In the genomic region with DNA sequence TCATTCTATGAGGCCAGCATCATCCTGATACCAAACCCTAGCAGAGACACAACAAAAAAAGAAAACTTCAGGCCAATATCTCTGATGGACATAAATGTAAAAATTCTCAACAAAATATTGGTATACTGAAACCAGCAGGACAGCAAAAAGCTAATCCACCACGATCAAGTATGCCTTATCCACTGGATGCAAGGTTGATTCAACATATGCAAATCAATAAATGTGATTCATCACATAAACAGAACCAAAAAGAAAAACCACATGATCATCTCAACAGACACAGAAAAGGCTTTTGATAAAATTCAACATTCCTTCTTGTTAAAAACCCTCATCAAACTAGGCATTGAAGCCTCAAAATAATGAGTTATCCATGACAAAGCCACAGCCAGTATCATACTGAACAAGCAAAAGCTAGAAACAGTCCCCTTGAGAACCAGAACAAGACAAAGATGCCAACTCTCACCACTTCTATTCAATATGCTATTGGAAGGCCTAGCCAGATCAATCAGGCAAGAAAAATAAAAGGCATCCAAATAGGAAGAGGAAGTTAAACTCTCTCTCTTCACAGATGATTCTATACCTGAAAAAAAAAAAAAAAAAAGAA, we compare ENCODE assay signal across 16 cellular contexts. TPM values are rescaled to one million over a fixed set of nuclear protein-coding genes. Genes with fewer than 3 reads are reported as not detected.
A peak's percentile ranks its signal among the peaks of the same experiment; 100 is the strongest.
DNase-seq lines count a peak whose midpoint lies in the region; ATAC-seq, FAIRE-seq and TF ChIP-seq lines count a peak whose summit lies in the region.
"Had no signal": no experiment of that assay in that cellular context is flagged by ENCODE, and none has a peak within 500 bp of the region (broad histone marks: within the 10 kb centered on the region; RNA-seq: fewer than 3 reads in every experiment).

No MANE protein-coding gene starts in this region.

- H3K4me2 ChIP-seq in PC-3 (ENCODE audit: low read length), result no peak overlapping the region
- H3K4me2 ChIP-seq: BLaER1 treated with 17β-estradiol and CSF1 and Interleukin-3, amounts not matched to agents 10 nM and 100 nM had no signal

- no peak for TF ChIP-seq POLR2A in H54 (IDR thresholded peaks at IDR 0.05; ENCODE audit: low read depth, low read length)
- TF ChIP-seq POLR2A in gastrocnemius medialis (IDR thresholded peaks at IDR 0.05), result no peak

- peaks cover 23% of the 10 kb centered on the region for H3K4me1 Mint-ChIP-seq in activated CD4-positive, alpha-beta memory T cell treated with anti-CD3 and anti-CD28 coated beads, Interleukin-2, amount 10 ng/mL, durations not matched to agents 7 days and 5 days
- H3K4me1 Mint-ChIP-seq in activated CD4-positive, alpha-beta memory T cell treated with anti-CD3 and anti-CD28 coated beads for 36 hours (ENCODE audit: low read depth), result peaks cover 17% of the 10 kb centered on the region

- DNase-seq in activated CD4-positive, alpha-beta memory T cell treated with anti-CD3 and anti-CD28 coated beads, Interleukin-2, amount 10 ng/mL, durations not matched to agents 7 days and 5 days, result no peak
- no peak for DNase-seq in activated CD4-positive, alpha-beta memory T cell treated with anti-CD3 and anti-CD28 coated beads for 36 hours
- no peak for DNase-seq in H54 (ENCODE audit: insufficient read length, low spot score)
- DNase-seq in PC-3, result peak; percentile 8
- peak; percentile 42 for DNase-seq in fibroblast of peridontal ligament (ENCODE audit: extremely low read depth)
- no peak for DNase-seq in SHP77 treated with DMSO at 0.1 percent for 48 hours (lab: John Stamatoyannopoulos, UW)
- DNase-seq in gastrocnemius medialis, result no peak
- DNase-seq: 8988T; GOT3; NCI-H2227 treated with DMSO at 0.1 percent for 48 hours; NCI-H524 treated with DMSO at 0.1 percent for 48 hours; NK-92 treated with Interleukin-12 subunit alpha and Interleukin-12 subunit beta, amount 100 ng/mL, for 24 hours had no signal

- no peak overlapping the region for H3K4me3 ChIP-seq in PC-3 (ENCODE audit: low read length)
- no peak overlapping the region for H3K4me3 ChIP-seq in gastrocnemius medialis
- H3K4me3 ChIP-seq: BLaER1 treated with 17β-estradiol and CSF1 and Interleukin-3, amounts not matched to agents 10 nM and 100 nM had no signal

- ATAC-seq in PC-3 (peak; percentile 53), HG03378 (IDR thresholded peaks at IDR 0.05; ENCODE audit: unreplicated experiment) (no peak), gastrocnemius medialis (no peak)
- ATAC-seq: SK-N-SH treated with all-trans-retinoic acid at 6 μM for 48 hours had no signal

- H3K9me2 ChIP-seq in PC-3 (replicated peaks; ENCODE audit: low read length), result no peaks in the 10 kb centered on the region

- no peak for TF ChIP-seq CTCF in PC-3 (conservative IDR thresholded peaks at IDR 0.05; ENCODE audit: low read depth, low read length)
- no peak for TF ChIP-seq CTCF in gastrocnemius medialis (IDR thresholded peaks at IDR 0.05 in 4 of 5, conservative IDR thresholded peaks at IDR 0.05 in 1 of 5)

- CTCF ChIA-PET in activated CD4-positive, alpha-beta memory T cell treated with anti-CD3 and anti-CD28 coated beads, Interleukin-2, amount 10 ng/mL, durations not matched to agents 7 days and 5 days (lab: Charles Lee), result no interaction called here
- CTCF ChIA-PET in activated CD4-positive, alpha-beta memory T cell treated with anti-CD3 and anti-CD28 coated beads for 36 hours (lab: Charles Lee), result no interaction called here
- CTCF ChIA-PET in PC-3 (lab: Charles Lee), result interaction anchor here (0.6 kb wide), 1 partner anchor 284 kb away, joined by 4 read pairs; no protein-coding TSS in a partner anchor

- in situ Hi-C loops in gastrocnemius medialis (cut with MboI; ENCODE audit: low sequenced_read_pairs in 4 of 4), result no loop called here

- no peak overlapping the region for H2AFZ ChIP-seq in PC-3 (ENCODE audit: low read length)

- peaks cover 11% of the 10 kb centered on the region for H3K9me3 Mint-ChIP-seq in activated CD4-positive, alpha-beta memory T cell treated with anti-CD3 and anti-CD28 coated beads, Interleukin-2, amount 10 ng/mL, durations not matched to agents 7 days and 5 days
- H3K9me3 Mint-ChIP-seq in activated CD4-positive, alpha-beta memory T cell treated with anti-CD3 and anti-CD28 coated beads for 36 hours, result peaks cover 6% of the 10 kb centered on the region

- H3F3A ChIP-seq in PC-3 (ENCODE audit: low read length, unreplicated experiment), result no peaks in the 10 kb centered on the region

- peaks cover 11% of the 10 kb centered on the region for H3K79me2 ChIP-seq in PC-3 (ENCODE audit: low read length)

- no TSS peak for BruUV-seq in PC-3 (replicated peaks; lab: Mats Ljungman, UMichigan)

- H3K9me3 ChIP-seq in PC-3 (ENCODE audit: low read length), result no peaks in the 10 kb centered on the region
- no peaks in the 10 kb centered on the region for H3K9me3 ChIP-seq in gastrocnemius medialis

- no peaks in the 10 kb centered on the region for H4K20me1 ChIP-seq in PC-3 (ENCODE audit: low read length)
- H4K20me1 ChIP-seq: BLaER1 treated with 17β-estradiol and CSF1 and Interleukin-3, amounts not matched to agents 10 nM and 100 nM had no signal

- H3K27me3 ChIP-seq in PC-3 (ENCODE audit: low read length) (no peaks in the 10 kb centered on the region), gastrocnemius medialis (no peaks in the 10 kb centered on the region)
- H3K27me3 ChIP-seq: BLaER1 treated with 17β-estradiol and CSF1 and Interleukin-3, amounts not matched to agents 10 nM and 100 nM had no signal

- H3K36me3 ChIP-seq in PC-3 (ENCODE audit: low read depth, low read length), result peaks cover 24% of the 10 kb centered on the region
- H3K36me3 ChIP-seq in gastrocnemius medialis, result peaks cover 0 to 4% of the 10 kb centered on the region in 2 donors

- intact Hi-C loops in activated CD4-positive, alpha-beta memory T cell treated with anti-CD3 and anti-CD28 coated beads for 36 hours (cut with micrococcal nuclease), result no loop called here
- intact Hi-C loops in PC-3 (cut with micrococcal nuclease) (no loop called here), gastrocnemius medialis (cut with DNase I; ENCODE audit: low total_unique reads) (no loop called here)

- H3K4me3 Mint-ChIP-seq in activated CD4-positive, alpha-beta memory T cell treated with anti-CD3 and anti-CD28 coated beads, Interleukin-2, amount 10 ng/mL, durations not matched to agents 7 days and 5 days, result no peak overlapping the region
- no peak overlapping the region for H3K4me3 Mint-ChIP-seq in activated CD4-positive, alpha-beta memory T cell treated with anti-CD3 and anti-CD28 coated beads for 36 hours

- FAIRE-seq in H54 (lab: Jason Lieb, UNC), result peak; percentile 55

- H3K4me1 ChIP-seq in PC-3 (ENCODE audit: insufficient read depth, low read length) (no peaks in the 10 kb centered on the region), gastrocnemius medialis (no peaks in the 10 kb centered on the region)
- H3K4me1 ChIP-seq: BLaER1 treated with 17β-estradiol and CSF1 and Interleukin-3, amounts not matched to agents 10 nM and 100 nM had no signal

- H3K27ac ChIP-seq in PC-3 (ENCODE audit: low read length) (no peak overlapping the region), gastrocnemius medialis (no peak overlapping the region)
- H3K27ac ChIP-seq: BLaER1 treated with 17β-estradiol and CSF1 and Interleukin-3, amounts not matched to agents 10 nM and 100 nM had no signal

- H3K27me3 Mint-ChIP-seq in activated CD4-positive, alpha-beta memory T cell treated with anti-CD3 and anti-CD28 coated beads, Interleukin-2, amount 10 ng/mL, durations not matched to agents 7 days and 5 days, result no peaks in the 10 kb centered on the region
- H3K27me3 Mint-ChIP-seq in activated CD4-positive, alpha-beta memory T cell treated with anti-CD3 and anti-CD28 coated beads for 36 hours, result no peaks in the 10 kb centered on the region
- H3K27me3 Mint-ChIP-seq: IgD-negative memory B cell had no signal

- peak overlapping the region; percentile 32 for H3K27ac Mint-ChIP-seq in activated CD4-positive, alpha-beta memory T cell treated with anti-CD3 and anti-CD28 coated beads, Interleukin-2, amount 10 ng/mL, durations not matched to agents 7 days and 5 days
- H3K27ac Mint-ChIP-seq in activated CD4-positive, alpha-beta memory T cell treated with anti-CD3 and anti-CD28 coated beads for 36 hours, result no peak overlapping the region
- H3K27ac Mint-ChIP-seq: IgD-negative memory B cell had no signal

- H3K9ac ChIP-seq in PC-3 (ENCODE audit: low read length), result no peak overlapping the region
- H3K9ac ChIP-seq: BLaER1 treated with 17β-estradiol and CSF1 and Interleukin-3, amounts not matched to agents 10 nM and 100 nM had no signal

- POLR2A ChIA-PET in activated CD4-positive, alpha-beta memory T cell treated with anti-CD3 and anti-CD28 coated beads, Interleukin-2, amount 10 ng/mL, durations not matched to agents 7 days and 5 days (lab: Charles Lee), result no interaction called here
- POLR2A ChIA-PET in activated CD4-positive, alpha-beta memory T cell treated with anti-CD3 and anti-CD28 coated beads for 36 hours (lab: Charles Lee), result no interaction called here
- POLR2A ChIA-PET in PC-3 (lab: Charles Lee; ENCODE audit: unreplicated experiment), result no interaction called here

- H3K36me3 Mint-ChIP-seq in activated CD4-positive, alpha-beta memory T cell treated with anti-CD3 and anti-CD28 coated beads, Interleukin-2, amount 10 ng/mL, durations not matched to agents 7 days and 5 days (ENCODE audit: low read depth), result peaks cover 80% of the 10 kb centered on the region
- H3K36me3 Mint-ChIP-seq in activated CD4-positive, alpha-beta memory T cell treated with anti-CD3 and anti-CD28 coated beads for 36 hours, result peaks cover 60% of the 10 kb centered on the region

RNA-seq across cellular contexts. Expression of gene RTTN, which starts 45.3 kb away (rescaled TPM):
- 10 to 100 TPM; 23.0 to 26.8 TPM for total RNA-seq in activated CD4-positive, alpha-beta memory T cell treated with anti-CD3 and anti-CD28 coated beads, Interleukin-2, amount 10 ng/mL, durations not matched to agents 7 days and 5 days
- total RNA-seq in activated CD4-positive, alpha-beta memory T cell treated with anti-CD3 and anti-CD28 coated beads for 36 hours, result 10 to 100 TPM; 27.3 to 28.9 TPM
- 22.4 and 24.7 TPM in 2 replicates for total RNA-seq in PC-3 (2014; rRNA removed)
- total RNA-seq in gastrocnemius medialis, result 1 to 10 TPM; 3.2 to 9.7 (median 4.9) TPM

Comparison
In these comparisons a context has a peak if more than half of its experiments do, and no peak if none do; other contexts are left out.
1. DNase-seq: peak in PC-3 (single experiment) and fibroblast of peridontal ligament (single experiment); none in activated CD4-positive, alpha-beta memory T cell treated with anti-CD3 and anti-CD28 coated beads, Interleukin-2, amount 10 ng/mL, durations not matched to agents 7 days and 5 days (single experiment), activated CD4-positive, alpha-beta memory T cell treated with anti-CD3 and anti-CD28 coated beads for 36 hours (single experiment), H54 (single experiment), SHP77 treated with DMSO at 0.1 percent for 48 hours (single experiment) and gastrocnemius medialis (0 of 2).